Comparison of ENCODE assay signal across 9 cellular contexts in genomic region chr20:50663095-50663821, GRCh38. TPM values are rescaled to one million over a fixed set of nuclear protein-coding genes. Genes with fewer than 3 reads are reported as not detected.
DNase-seq lines count a peak whose midpoint lies in the region; ATAC-seq and TF ChIP-seq lines count a peak whose summit lies in the region.
"Had no signal": no experiment of that assay in that cellular context is flagged by ENCODE, and none has a peak within 500 bp of the region (broad histone marks: within the 10 kb centered on the region; RNA-seq: fewer than 3 reads in every experiment).

No MANE protein-coding gene starts in this region.

- POLR2A ChIA-PET in activated CD4-positive, alpha-beta T cell treated with anti-CD3 and anti-CD28 coated beads for 36 hours (lab: Charles Lee), result no interaction called here
- POLR2A ChIA-PET in activated CD4-positive, alpha-beta T cell treated with anti-CD3 and anti-CD28 coated beads, Interleukin-2, amount 10 ng/mL, durations not matched to agents 7 days and 5 days (lab: Charles Lee), result no interaction called here

- H3K4me1 ChIP-seq in NT2/D1 (ENCODE audit: insufficient read depth, insufficient read length), result peaks cover 4% of the 10 kb centered on the region
- H3K4me1 ChIP-seq in stomach, result peaks cover 45 to 66% (median 53%) of the 10 kb centered on the region in 4 donors

- H3K9me3 Mint-ChIP-seq in activated CD4-positive, alpha-beta T cell treated with anti-CD3 and anti-CD28 coated beads for 36 hours (ENCODE audit: low read depth), result no peaks in the 10 kb centered on the region
- H3K9me3 Mint-ChIP-seq in activated CD4-positive, alpha-beta T cell treated with anti-CD3 and anti-CD28 coated beads, Interleukin-2, amount 10 ng/mL, durations not matched to agents 7 days and 5 days, result no peaks in the 10 kb centered on the region

- no peaks in the 10 kb centered on the region for H3K36me3 Mint-ChIP-seq in activated CD4-positive, alpha-beta T cell treated with anti-CD3 and anti-CD28 coated beads for 36 hours (ENCODE audit: low read depth)
- H3K36me3 Mint-ChIP-seq in activated CD4-positive, alpha-beta T cell treated with anti-CD3 and anti-CD28 coated beads, Interleukin-2, amount 10 ng/mL, durations not matched to agents 7 days and 5 days (ENCODE audit: low read depth), result no peaks in the 10 kb centered on the region

- no peak overlapping the region for H3K4me3 ChIP-seq in NT2/D1 (ENCODE audit: insufficient read length, low read depth)
- no peak overlapping the region for H3K4me3 ChIP-seq in stomach

- H3K9ac ChIP-seq in NT2/D1 (ENCODE audit: insufficient read length, low read depth), result peak overlapping the region; percentile 43

- peaks cover 4% of the 10 kb centered on the region; the same call in 1 of the 2 replicates for H3K9me3 ChIP-seq in NT2/D1 (ENCODE audit: insufficient read depth, low read length)
- no peaks in the 10 kb centered on the region for H3K9me3 ChIP-seq in stomach

- TF ChIP-seq EP300 in stomach (IDR thresholded peaks at IDR 0.05), result no peak

- H3K4me1 Mint-ChIP-seq in activated CD4-positive, alpha-beta T cell treated with anti-CD3 and anti-CD28 coated beads for 36 hours, result no peaks in the 10 kb centered on the region
- H3K4me1 Mint-ChIP-seq in activated CD4-positive, alpha-beta T cell treated with anti-CD3 and anti-CD28 coated beads, Interleukin-2, amount 10 ng/mL, durations not matched to agents 7 days and 5 days, result no peaks in the 10 kb centered on the region

- H3K27ac Mint-ChIP-seq in activated CD4-positive, alpha-beta T cell treated with anti-CD3 and anti-CD28 coated beads for 36 hours, result no peak overlapping the region
- H3K27ac Mint-ChIP-seq in activated CD4-positive, alpha-beta T cell treated with anti-CD3 and anti-CD28 coated beads, Interleukin-2, amount 10 ng/mL, durations not matched to agents 7 days and 5 days, result no peak overlapping the region

- H3K36me3 ChIP-seq in NT2/D1 (ENCODE audit: insufficient read depth, insufficient read length, low read length) (no peaks in the 10 kb centered on the region), stomach (no peaks in the 10 kb centered on the region)

- TF ChIP-seq POLR2A in stomach (IDR thresholded peaks at IDR 0.05), result no peak

- DNase-seq in activated CD4-positive, alpha-beta T cell treated with anti-CD3 and anti-CD28 coated beads for 36 hours, result peak; percentile 28
- no peak for DNase-seq in activated CD4-positive, alpha-beta T cell treated with anti-CD3 and anti-CD28 coated beads, Interleukin-2, amount 10 ng/mL, durations not matched to agents 7 days and 5 days
- DNase-seq in NT2/D1 (ENCODE audit: low read depth, low spot score), result no peak
- peak; percentile 70 for DNase-seq in stomach
- DNase-seq in GM03348 (ENCODE audit: low spot score), result no peak
- no peak for DNase-seq in epidermal melanocyte (ENCODE audit: insufficient read length, low spot score)
- DNase-seq: foreskin melanocyte had no signal

- intact Hi-C loops in activated CD4-positive, alpha-beta T cell treated with anti-CD3 and anti-CD28 coated beads for 36 hours (cut with DNase I, micrococcal nuclease), result loop anchor here in 1 of 2 experiments (1.0 kb wide), 1 partner anchor 86 kb away; no protein-coding TSS in a partner anchor
- intact Hi-C loops in stomach (cut with DNase I; ENCODE audit: low total_unique reads), result no loop called here

- WGBS in stomach, 5 donors, result 30 to 61% (median 41%) methylated on average over 9 to 10 of the region's 10 CpGs

- peak overlapping the region; percentile 78 to 88 (median 86) for H3K27ac ChIP-seq in stomach

- H3K27me3 Mint-ChIP-seq in activated CD4-positive, alpha-beta T cell treated with anti-CD3 and anti-CD28 coated beads for 36 hours, result peaks cover 2% of the 10 kb centered on the region
- H3K27me3 Mint-ChIP-seq in activated CD4-positive, alpha-beta T cell treated with anti-CD3 and anti-CD28 coated beads, Interleukin-2, amount 10 ng/mL, durations not matched to agents 7 days and 5 days, result no peaks in the 10 kb centered on the region

- H3K27me3 ChIP-seq in NT2/D1 (ENCODE audit: insufficient read depth, insufficient read length) (no peaks in the 10 kb centered on the region), stomach (no peaks in the 10 kb centered on the region)

- ATAC-seq in activated CD4-positive, alpha-beta T cell treated with anti-CD3 and anti-CD28 coated beads for 36 hours, result no peak
- ATAC-seq in esophagus mucosa, result peak; percentile 76
- ATAC-seq in activated CD4-positive, CD25-positive, alpha-beta regulatory T cell treated with anti-CD3 and anti-CD28 coated beads, Interleukin-2, amount 50 U/mL, for 24 hours, result no peak

- H3K4me3 Mint-ChIP-seq in activated CD4-positive, alpha-beta T cell treated with anti-CD3 and anti-CD28 coated beads for 36 hours, result no peak overlapping the region
- H3K4me3 Mint-ChIP-seq in activated CD4-positive, alpha-beta T cell treated with anti-CD3 and anti-CD28 coated beads, Interleukin-2, amount 10 ng/mL, durations not matched to agents 7 days and 5 days, result no peak overlapping the region

- TF ChIP-seq CTCF in stomach (IDR thresholded peaks at IDR 0.05), result peak in 2 of 7 experiments; percentile 9 to 43

- CTCF ChIA-PET in activated CD4-positive, alpha-beta T cell treated with anti-CD3 and anti-CD28 coated beads for 36 hours (lab: Charles Lee), result interaction anchor here (0.8 to 1.5 kb wide), 2 partner anchors 86 to 646 kb away, joined by 5 to 9 read pairs; no protein-coding TSS in a partner anchor
- CTCF ChIA-PET in activated CD4-positive, alpha-beta T cell treated with anti-CD3 and anti-CD28 coated beads, Interleukin-2, amount 10 ng/mL, durations not matched to agents 7 days and 5 days (lab: Charles Lee), result interaction anchor here (0.6 kb wide), 1 partner anchor 199 kb away, joined by 3 read pairs; no protein-coding TSS in a partner anchor

RNA-seq across cellular contexts. Expression of gene RIPOR3, which starts 28.1 kb away (rescaled TPM):
- total RNA-seq in activated CD4-positive, alpha-beta T cell treated with anti-CD3 and anti-CD28 coated beads for 36 hours, result not detected
- total RNA-seq in activated CD4-positive, alpha-beta T cell treated with anti-CD3 and anti-CD28 coated beads, Interleukin-2, amount 10 ng/mL, durations not matched to agents 7 days and 5 days, result not detected
- 1.2 TPM for total RNA-seq in esophagus mucosa
- total RNA-seq in stomach, result 10 to 100 TPM in 3 of 5 donors, 1 to 10 TPM in 2; 8.1 to 61.1 (median 13.4) TPM
- polyA plus RNA-seq in stomach, result 1 to 10 TPM; 4.4 to 5.9 (median 5.8) TPM

Comparison
In these comparisons a context has a peak if more than half of its experiments do, and no peak if none do; other contexts are left out.
1. DNase-seq: peak in activated CD4-positive, alpha-beta T cell treated with anti-CD3 and anti-CD28 coated beads for 36 hours (single experiment) and stomach (single experiment); none in activated CD4-positive, alpha-beta T cell treated with anti-CD3 and anti-CD28 coated beads, Interleukin-2, amount 10 ng/mL, durations not matched to agents 7 days and 5 days (single experiment), NT2/D1 (single experiment), GM03348 (single experiment) and epidermal melanocyte (single experiment).